In genomic region chr10:7787857-7788639, GRCh38 we compare ENCODE assay signal across 8 cellular contexts. TPM values are rescaled to one million over a fixed set of nuclear protein-coding genes. Genes with fewer than 3 reads are reported as not detected.
DNase-seq lines count a peak whose midpoint lies in the region; ATAC-seq, FAIRE-seq and TF ChIP-seq lines count a peak whose summit lies in the region.

Gene ATP5F1C, plus strand, starts transcription at chr10:7788177. Its CDS starts 31 bp downstream, at chr10:7788208.
Gene KIN, minus strand, starts transcription at chr10:7787993. Its CDS starts 60 bp downstream, at chr10:7787933.

- H3K79me2 ChIP-seq in keratinocyte (ENCODE audit: control insufficient read depth, insufficient read depth, low read length) = peaks cover 97% of the 10 kb centered on the region

- H3K27me3 ChIP-seq in keratinocyte (ENCODE audit: control insufficient read depth, extremely low read depth, insufficient read depth, low read length) = no peaks in the 10 kb centered on the region

- FAIRE-seq in keratinocyte (lab: Jason Lieb, UNC) = peak; percentile 62

- peaks cover 2 to 13% of the 10 kb centered on the region in 2 experiments for H3K36me3 ChIP-seq in keratinocyte (ENCODE audit: control insufficient read depth in 2 of 2, extremely low read depth in 1 of 2, insufficient read depth in 2 of 2, low read length in 2 of 2)

- peak within 1 kb of the TSS; percentile 88 for H3K27ac ChIP-seq in keratinocyte (ENCODE audit: control insufficient read depth, insufficient read depth, low read length)

- no peaks in the 10 kb centered on the region for H3K9me3 ChIP-seq in keratinocyte (ENCODE audit: control insufficient read depth, low read depth, low read length)

- H3K9me1 ChIP-seq in keratinocyte (ENCODE audit: control insufficient read depth, extremely low read depth, insufficient read depth, low read length) = peaks cover 2% of the 10 kb centered on the region

- ATAC-seq in GM19023 (IDR thresholded peaks at IDR 0.05; ENCODE audit: unreplicated experiment) (peak; percentile 96), HG03196 (IDR thresholded peaks at IDR 0.05; ENCODE audit: unreplicated experiment) (peak; percentile 96)

- H3K4me2 ChIP-seq in keratinocyte (ENCODE audit: control insufficient read depth, extremely low read depth, insufficient read depth, low read depth, low read length) = peak within 1 kb of the TSS; percentile 94

- TF ChIP-seq CTCF in AG09319 (IDR thresholded peaks at IDR 0.05; ENCODE audit: low read depth, low read length) (no peak), keratinocyte (optimal IDR thresholded peaks at IDR 0.05 in 1 of 3, IDR thresholded peaks at IDR 0.05 in 1 of 3, conservative IDR thresholded peaks at IDR 0.05 in 1 of 3; ENCODE audit: extremely low read depth in 1 of 3, insufficient read depth in 2 of 3, low read length in 3 of 3) (no peak)

- peak within 1 kb of the TSS; percentile 94 for H3K9ac ChIP-seq in keratinocyte (ENCODE audit: control insufficient read depth, extremely low read depth, insufficient read depth, low read length)

- dilution Hi-C loops in keratinocyte (cut with MboI; ENCODE audit: extremely low pct_ligation_motif_present, low sequenced_read_pairs) = no loop called here

- H2AFZ ChIP-seq in keratinocyte (ENCODE audit: control insufficient read depth, low read length) = peak within 1 kb of the TSS; percentile 99

- DNase-seq in AG09319 (ENCODE audit: extremely low read depth, low read depth) (peak; percentile 92), NCI-H345 (lab: John Stamatoyannopoulos, UW) (peak; percentile 93), cerebellar cortex (ENCODE audit: low spot score) (peak; percentile 98), keratinocyte (ENCODE audit: low read depth, low spot score) (peak; percentile 79)
- peak; percentile 93 to 95 (median 95) for DNase-seq in activated CD4-positive, CD25-positive, alpha-beta regulatory T cell (lab: John Stamatoyannopoulos, UW)
- DNase-seq in stimulated activated CD4-positive, alpha-beta T cell treated with anti-CD3 and anti-CD28 coated beads, Interleukin-15, amount 100 ng/mL, for 1 hour (ENCODE audit: low read depth in 1 of 2, low spot score in 1 of 2) = peak; percentile 94 to 96

- H3K4me3 ChIP-seq in keratinocyte (ENCODE audit: control insufficient read depth in 2 of 3, extremely low read depth in 1 of 3, insufficient read depth in 2 of 3, low read depth in 1 of 3, low read length in 3 of 3) = peak within 1 kb of the TSS; percentile 98 to 100 (median 98)

- peaks cover 32% of the 10 kb centered on the region for H3K4me1 ChIP-seq in keratinocyte (ENCODE audit: control insufficient read depth, extremely low read depth, insufficient read depth, low read length)

- peaks cover 16% of the 10 kb centered on the region for H4K20me1 ChIP-seq in keratinocyte (ENCODE audit: control insufficient read depth, extremely low read depth, insufficient read depth, low read length)

RNA-seq across cellular contexts. Expression of gene ATP5F1C, which starts in this region (rescaled TPM):
- polyA plus RNA-seq in keratinocyte = 298 to 496 TPM (median 378 TPM) in 3 replicates
- polyA plus RNA-seq in keratinocyte (2011; ENCODE audit: low read depth) = 175 TPM
- polyA plus RNA-seq in keratinocyte (2011; cell fraction: cytosol; rRNA removed) = 281 and 548 TPM in 2 replicates
- 173 and 184 TPM in 2 replicates for polyA plus RNA-seq in keratinocyte (2011; cell fraction: nucleus; rRNA removed)
- polyA plus RNA-seq in keratinocyte (2012; ENCODE audit: low replicate concordance) = 218 and 340 TPM in 2 replicates
- 92.7 to 147 TPM (median 103 TPM) in 3 replicates for polyA minus RNA-seq in keratinocyte
- polyA minus RNA-seq in keratinocyte (2011; cell fraction: cytosol; rRNA and poly(A)+ RNA removed) = 142 TPM
- 31.1 and 52.8 TPM in 2 replicates for polyA minus RNA-seq in keratinocyte (2011; cell fraction: nucleus; rRNA and poly(A)+ RNA removed)

RNA-seq across cellular contexts. Expression of gene KIN, which starts in this region (rescaled TPM):
- 4.4 to 15.1 TPM (median 6.2 TPM) in 3 replicates for polyA plus RNA-seq in keratinocyte
- 35.0 TPM for polyA plus RNA-seq in keratinocyte (2011; ENCODE audit: low read depth)
- 5.4 and 8.9 TPM in 2 replicates for polyA plus RNA-seq in keratinocyte (2011; cell fraction: cytosol; rRNA removed)
- polyA plus RNA-seq in keratinocyte (2011; cell fraction: nucleus; rRNA removed) = 7.2 and 15.7 TPM in 2 replicates
- polyA plus RNA-seq in keratinocyte (2012; ENCODE audit: low replicate concordance) = 10.3 and 10.6 TPM in 2 replicates
- 0.33 to 4.1 TPM (median 1.8 TPM) in 3 replicates for polyA minus RNA-seq in keratinocyte
- polyA minus RNA-seq in keratinocyte (2011; cell fraction: cytosol; rRNA and poly(A)+ RNA removed) = 1.9 TPM
- 3.8 and 5.3 TPM in 2 replicates for polyA minus RNA-seq in keratinocyte (2011; cell fraction: nucleus; rRNA and poly(A)+ RNA removed)

Comparison
In these comparisons a context has a peak if more than half of its experiments do, and no peak if none do; other contexts are left out.
1. Peak in every context shown above with its lines: DNase-seq, ATAC-seq, H3K4me3 ChIP-seq and H3K27ac ChIP-seq.